Comparison of ENCODE assay signal across 8 cellular contexts in genomic region chr5:157574456-157575095, GRCh38. TPM values are rescaled to one million over a fixed set of nuclear protein-coding genes. Genes with fewer than 3 reads are reported as not detected.
DNase-seq lines count a peak whose midpoint lies in the region; ATAC-seq and TF ChIP-seq lines count a peak whose summit lies in the region.

No MANE protein-coding gene starts in this region.

- POLR2A ChIA-PET in CD4-positive, alpha-beta memory T cell (lab: Charles Lee; ENCODE audit: partially characterized antibody) = interaction anchor here (0.7 to 13.4 kb wide), 9 partner anchors 10 to 169 kb away, joined by 3 to 220 read pairs (median 5); no protein-coding TSS in a partner anchor
- POLR2A ChIA-PET in OCI-LY7 (lab: Charles Lee) = interaction anchor here (1.0 to 9.5 kb wide), 5 partner anchors 20 to 73 kb away, joined by 3 to 111 read pairs (median 4); no protein-coding TSS in a partner anchor

- no peaks in the 10 kb centered on the region for H4K20me1 ChIP-seq in OCI-LY7 (ENCODE audit: insufficient read depth, low read length)

- peaks cover 9 to 28% of the 10 kb centered on the region in 2 donors for H3K36me3 Mint-ChIP-seq in CD4-positive, alpha-beta memory T cell
- peaks cover 6% of the 10 kb centered on the region for H3K36me3 Mint-ChIP-seq in effector memory CD8-positive, alpha-beta T cell (ENCODE audit: insufficient read depth)
- H3K36me3 Mint-ChIP-seq in nephron (ENCODE audit: low read depth) = peaks cover 3% of the 10 kb centered on the region

- peaks cover under 1% of the 10 kb centered on the region for H3K36me3 ChIP-seq in CD4-positive, alpha-beta memory T cell (ENCODE audit: insufficient read depth, low read length)
- peaks cover 7% of the 10 kb centered on the region; the same call in 1 of the 2 replicates for H3K36me3 ChIP-seq in OCI-LY7 (ENCODE audit: insufficient read depth, low read length)

- TF ChIP-seq CTCF in OCI-LY7 (conservative IDR thresholded peaks at IDR 0.05; ENCODE audit: low read length) (no peak), nephron (IDR thresholded peaks at IDR 0.05; ENCODE audit: unreplicated experiment in 3 of 3) (no peak)

- H3K4me2 ChIP-seq in OCI-LY7 (ENCODE audit: low read length) = peak overlapping the region; percentile 85

- peak overlapping the region; percentile 89 to 98 (median 95) for H3K27ac Mint-ChIP-seq in CD4-positive, alpha-beta memory T cell
- H3K27ac Mint-ChIP-seq in effector memory CD8-positive, alpha-beta T cell = peak overlapping the region; percentile 89 to 91
- H3K27ac Mint-ChIP-seq in nephron = peak overlapping the region; percentile 83 to 96 (median 91)

- H3K79me2 ChIP-seq in OCI-LY7 (ENCODE audit: insufficient read depth, low read depth, low read length) = peaks cover 33% of the 10 kb centered on the region; the same call in 1 of the 2 replicates

- no peaks in the 10 kb centered on the region for H3K9me2 ChIP-seq in OCI-LY7 (ENCODE audit: insufficient read depth, low read length)

- peaks cover 60% of the 10 kb centered on the region for H3K4me1 ChIP-seq in CD4-positive, alpha-beta memory T cell (ENCODE audit: insufficient read depth, low read length)
- H3K4me1 ChIP-seq in OCI-LY7 (ENCODE audit: insufficient read depth, low read length, poor library complexity, severe bottlenecking) = peaks cover 56% of the 10 kb centered on the region

- H3K4me3 ChIP-seq in CD4-positive, alpha-beta memory T cell (ENCODE audit: low read length in 2 of 2) = peak overlapping the region; percentile 82 to 95
- peak overlapping the region; percentile 81 for H3K4me3 ChIP-seq in OCI-LY7 (ENCODE audit: low read depth, low read length, poor library complexity, severe bottlenecking)

- H2AFZ ChIP-seq in OCI-LY7 (ENCODE audit: low read length) = no peak overlapping the region; the same call in 1 of the 2 replicates

- peak in 1 of 5 donors; percentile 47 for DNase-seq in CD4-positive, alpha-beta memory T cell
- DNase-seq in OCI-LY7 (ENCODE audit: low spot score) (peak; percentile 57), activated gamma-delta T cell (lab: John Stamatoyannopoulos, UW) (no peak), NCI-H1417 (lab: John Stamatoyannopoulos, UW) (no peak), SKM-1 treated with dmso at 0.1 percent for 144 hours (lab: John Stamatoyannopoulos, UW; ENCODE audit: unreplicated experiment) (no peak)
- DNase-seq in effector memory CD8-positive, alpha-beta T cell = no peak

- H3K9me3 Mint-ChIP-seq in CD4-positive, alpha-beta memory T cell = no peaks in the 10 kb centered on the region
- no peaks in the 10 kb centered on the region for H3K9me3 Mint-ChIP-seq in effector memory CD8-positive, alpha-beta T cell
- H3K9me3 Mint-ChIP-seq in nephron = no peaks in the 10 kb centered on the region

- intact Hi-C loops in CD4-positive, alpha-beta memory T cell (cut with micrococcal nuclease) = loop anchor here (1.0 to 5.0 kb wide), 3 partner anchors 28 to 78 kb away; partner anchors contain the start of gene SOX30
- intact Hi-C loops in OCI-LY7 (cut with micrococcal nuclease; ENCODE audit: unreplicated experiment) = loop anchor here (2.0 kb wide), 2 partner anchors 34 to 88 kb away; no protein-coding TSS in a partner anchor

- ATAC-seq in effector memory CD8-positive, alpha-beta T cell (replicated peaks) = no peak
- ATAC-seq in HG03159 (IDR thresholded peaks at IDR 0.05; ENCODE audit: unreplicated experiment) = no peak

- peak overlapping the region; percentile 73 for H3K27ac ChIP-seq in CD4-positive, alpha-beta memory T cell (ENCODE audit: low read depth, low read length)
- peak overlapping the region; percentile 85 for H3K27ac ChIP-seq in OCI-LY7 (ENCODE audit: low read depth, low read length, poor library complexity, severe bottlenecking)

- BruUV-seq in OCI-LY7 (replicated peaks; lab: Mats Ljungman, UMichigan) = no TSS peak

- CTCF ChIA-PET in CD4-positive, alpha-beta memory T cell (lab: Charles Lee; ENCODE audit: partially characterized antibody) = interaction anchor here (1.1 to 1.8 kb wide), 4 partner anchors 16 to 94 kb away, joined by 3 to 11 read pairs (median 6); no protein-coding TSS in a partner anchor
- CTCF ChIA-PET in OCI-LY7 (lab: Charles Lee; ENCODE audit: unreplicated experiment) = no interaction called here

- H3K4me3 Mint-ChIP-seq in CD4-positive, alpha-beta memory T cell = peak overlapping the region; percentile 94 to 100 (median 98)
- H3K4me3 Mint-ChIP-seq in effector memory CD8-positive, alpha-beta T cell = peak overlapping the region; percentile 90 to 94
- peak overlapping the region; percentile 98 to 99 (median 98) for H3K4me3 Mint-ChIP-seq in nephron

- H3K27me3 Mint-ChIP-seq in CD4-positive, alpha-beta memory T cell = no peaks in the 10 kb centered on the region
- H3K27me3 Mint-ChIP-seq in effector memory CD8-positive, alpha-beta T cell = peaks cover 6 to 20% of the 10 kb centered on the region in 2 donors
- H3K27me3 Mint-ChIP-seq in nephron (ENCODE audit: low read depth) = peaks cover 7% of the 10 kb centered on the region

- H3K9me3 ChIP-seq in CD4-positive, alpha-beta memory T cell (ENCODE audit: control insufficient read depth in 1 of 2, low read length in 2 of 2) = no peaks in the 10 kb centered on the region
- H3K9me3 ChIP-seq in OCI-LY7 (ENCODE audit: low read length) = 0 out of 2 replicates have a peak, but pooled peaks cover 5% of the 10 kb centered on the region

- no peaks in the 10 kb centered on the region for H3K27me3 ChIP-seq in CD4-positive, alpha-beta memory T cell (ENCODE audit: insufficient read depth, low read length)

- peaks cover 36 to 84% (median 54%) of the 10 kb centered on the region in 4 donors for H3K4me1 Mint-ChIP-seq in CD4-positive, alpha-beta memory T cell
- peaks cover 35 to 37% of the 10 kb centered on the region in 2 donors for H3K4me1 Mint-ChIP-seq in effector memory CD8-positive, alpha-beta T cell (ENCODE audit: low read depth in 2 of 2)
- peaks cover 57% of the 10 kb centered on the region for H3K4me1 Mint-ChIP-seq in nephron

RNA-seq across cellular contexts. Expression of gene ADAM19, which starts 1.0 kb away (rescaled TPM):
- 10 to 100 TPM; 31.5 to 33.9 TPM for total RNA-seq in CD4-positive, alpha-beta memory T cell
- 10 to 100 TPM in 1 of 2 donors, 1 to 10 TPM in 1; 1.9 to 24.4 TPM for polyA plus RNA-seq in CD4-positive, alpha-beta memory T cell
- 19.0 and 24.2 TPM in 2 replicates for total RNA-seq in OCI-LY7 (2014; rRNA removed; shearing (Covaris generic))
- 78.3 and 103 TPM in 2 replicates for total RNA-seq in OCI-LY7 (2022)
